ENCODE assay signal across 12 cellular contexts in genomic region chr1:198726455-198726854, GRCh38.
DNase-seq lines count a peak whose midpoint lies in the region; ATAC-seq lines count a peak whose summit lies in the region.
"Had no signal": no experiment of that assay in that cellular context is flagged by ENCODE, and none has a peak within 500 bp of the region (broad histone marks: within the 10 kb centered on the region; RNA-seq: fewer than 3 reads in every experiment).

No MANE protein-coding gene starts in this region.

- ATAC-seq in activated naive CD8-positive, alpha-beta T cell treated with anti-CD3 and anti-CD28 coated beads, Interleukin-2, amount 10 ng/mL, durations not matched to agents 7 days and 5 days (ENCODE audit: low read depth) = no peak

- no peaks in the 10 kb centered on the region for H3K27me3 Mint-ChIP-seq in activated naive CD8-positive, alpha-beta T cell treated with anti-CD3 and anti-CD28 coated beads, Interleukin-2, amount 10 ng/mL, durations not matched to agents 7 days and 5 days

- peak overlapping the region; percentile 9 for H3K27ac Mint-ChIP-seq in activated naive CD8-positive, alpha-beta T cell treated with anti-CD3 and anti-CD28 coated beads, Interleukin-2, amount 10 ng/mL, durations not matched to agents 7 days and 5 days

- H3K36me3 Mint-ChIP-seq in activated naive CD8-positive, alpha-beta T cell treated with anti-CD3 and anti-CD28 coated beads, Interleukin-2, amount 10 ng/mL, durations not matched to agents 7 days and 5 days = peaks cover 59% of the 10 kb centered on the region

- peak; percentile 11 for DNase-seq in AG08395 (ENCODE audit: low spot score)
- peak; percentile 70 for DNase-seq in ELR (ENCODE audit: low read depth)
- DNase-seq in activated naive CD8-positive, alpha-beta T cell treated with anti-CD3 and anti-CD28 coated beads, Interleukin-2, amount 10 ng/mL, durations not matched to agents 7 days and 5 days = no peak
- peak; percentile 7 for DNase-seq in hepatic stellate cell (ENCODE audit: low spot score)
- DNase-seq in SW 1271 (lab: John Stamatoyannopoulos, UW) = no peak
- no peak for DNase-seq in SHP77 (lab: John Stamatoyannopoulos, UW)
- no peak for DNase-seq in activated CD8-positive, alpha-beta memory T cell treated with anti-CD3 and anti-CD28 coated beads, Interleukin-2, amount 50 U/mL, for 4 hours
- DNase-seq in NCI-H526 treated with DMSO at 0.1 percent for 48 hours (lab: John Stamatoyannopoulos, UW) = no peak
- DNase-seq: activated CD4-positive, alpha-beta T cell treated with anti-CD3 and anti-CD28 coated beads, Interleukin-2, amount 50 U/mL, for 4 hours; midbrain; NCI-H1930; stimulated activated CD4-positive, alpha-beta T cell treated with anti-CD3 and anti-CD28 coated beads, Interleukin-2, amount 100 ng/mL, for 24 hours had no signal

- no peaks in the 10 kb centered on the region for H3K9me3 Mint-ChIP-seq in activated naive CD8-positive, alpha-beta T cell treated with anti-CD3 and anti-CD28 coated beads, Interleukin-2, amount 10 ng/mL, durations not matched to agents 7 days and 5 days

- no peak overlapping the region for H3K4me3 Mint-ChIP-seq in activated naive CD8-positive, alpha-beta T cell treated with anti-CD3 and anti-CD28 coated beads, Interleukin-2, amount 10 ng/mL, durations not matched to agents 7 days and 5 days

- POLR2A ChIA-PET in activated naive CD8-positive, alpha-beta T cell treated with anti-CD3 and anti-CD28 coated beads, Interleukin-2, amount 10 ng/mL, durations not matched to agents 7 days and 5 days (lab: Charles Lee) = no interaction called here

- H3K4me1 Mint-ChIP-seq in activated naive CD8-positive, alpha-beta T cell treated with anti-CD3 and anti-CD28 coated beads, Interleukin-2, amount 10 ng/mL, durations not matched to agents 7 days and 5 days = peaks cover 30% of the 10 kb centered on the region

Comparison
In these comparisons a context has a peak if more than half of its experiments do, and no peak if none do; other contexts are left out.
1. DNase-seq: peak in AG08395 (single experiment), ELR (single experiment) and hepatic stellate cell (single experiment); none in activated naive CD8-positive, alpha-beta T cell treated with anti-CD3 and anti-CD28 coated beads, Interleukin-2, amount 10 ng/mL, durations not matched to agents 7 days and 5 days (single experiment), SW 1271 (0 of 2), SHP77 (0 of 2), activated CD8-positive, alpha-beta memory T cell treated with anti-CD3 and anti-CD28 coated beads, Interleukin-2, amount 50 U/mL, for 4 hours (single experiment) and NCI-H526 treated with DMSO at 0.1 percent for 48 hours (single experiment).